In genomic region chr9:128124451-128124850, GRCh38 we compare ENCODE assay signal across 15 cellular contexts. TPM values are rescaled to one million over a fixed set of nuclear protein-coding genes. Genes with fewer than 3 reads are reported as not detected.
DNase-seq lines count a peak whose midpoint lies in the region; ATAC-seq lines count a peak whose summit lies in the region.
"Had no signal": no experiment of that assay in that cellular context is flagged by ENCODE, and none has a peak within 500 bp of the region (broad histone marks: within the 10 kb centered on the region; RNA-seq: fewer than 3 reads in every experiment).

No MANE protein-coding gene starts in this region.

- POLR2A ChIA-PET in CD8-positive, alpha-beta memory T cell (lab: Charles Lee) = no interaction called here
- POLR2A ChIA-PET in naive thymus-derived CD4-positive, alpha-beta T cell (lab: Charles Lee) = interaction anchor here (1.2 kb wide), 1 partner anchor 37 kb away, joined by 5 read pairs; no protein-coding TSS in a partner anchor

- peaks cover 26 to 35% (median 31%) of the 10 kb centered on the region in 3 donors for H3K4me1 Mint-ChIP-seq in CD8-positive, alpha-beta memory T cell
- peaks cover 31% of the 10 kb centered on the region for H3K4me1 Mint-ChIP-seq in activated T-helper 1 cell treated with anti-CD3 and anti-CD28 coated beads, Interleukin-12 subunit alpha, Interleukin-12 subunit beta, Interleukin-2, Interleukin-4 antibody, amounts not matched to agents 30 ng/mL and 10 ng/mL and 1 ng/mL, durations not matched to agents 14 hours and 24 hours and 36 hours (ENCODE audit: low read depth)
- H3K4me1 Mint-ChIP-seq in naive thymus-derived CD4-positive, alpha-beta T cell = peaks cover 21 to 37% (median 29%) of the 10 kb centered on the region in 7 donors

- peak overlapping the region in 2 of 8 donors; percentile 61 to 77 for H3K27ac Mint-ChIP-seq in CD8-positive, alpha-beta memory T cell
- no peak overlapping the region for H3K27ac Mint-ChIP-seq in activated T-helper 1 cell treated with anti-CD3 and anti-CD28 coated beads, Interleukin-12 subunit alpha, Interleukin-12 subunit beta, Interleukin-2, Interleukin-4 antibody, amounts not matched to agents 30 ng/mL and 10 ng/mL and 1 ng/mL, durations not matched to agents 14 hours and 24 hours and 36 hours
- peak overlapping the region in 2 of 9 donors; percentile 17 to 55 for H3K27ac Mint-ChIP-seq in naive thymus-derived CD4-positive, alpha-beta T cell
- H3K27ac Mint-ChIP-seq: activated CD8-positive, alpha-beta memory T cell treated with anti-CD3 and anti-CD28 coated beads, Interleukin-2, amount 10 ng/mL, durations not matched to agents 7 days and 5 days had no signal

- peak overlapping the region in 4 of 7 donors; percentile 14 to 87 (median 48) for H3K4me3 Mint-ChIP-seq in CD8-positive, alpha-beta memory T cell
- peak overlapping the region; percentile 19 for H3K4me3 Mint-ChIP-seq in activated T-helper 1 cell treated with anti-CD3 and anti-CD28 coated beads, Interleukin-12 subunit alpha, Interleukin-12 subunit beta, Interleukin-2, Interleukin-4 antibody, amounts not matched to agents 30 ng/mL and 10 ng/mL and 1 ng/mL, durations not matched to agents 14 hours and 24 hours and 36 hours
- peak overlapping the region in 3 of 10 donors; percentile 79 to 82 (median 80) for H3K4me3 Mint-ChIP-seq in naive thymus-derived CD4-positive, alpha-beta T cell
- H3K4me3 Mint-ChIP-seq: activated CD8-positive, alpha-beta memory T cell treated with anti-CD3 and anti-CD28 coated beads, Interleukin-2, amount 10 ng/mL, durations not matched to agents 7 days and 5 days had no signal

- peaks cover 71% of the 10 kb centered on the region for H4K20me1 ChIP-seq in BLaER1

- peaks cover 0 to 6% of the 10 kb centered on the region in 2 donors for H3K27me3 Mint-ChIP-seq in CD8-positive, alpha-beta memory T cell
- H3K27me3 Mint-ChIP-seq in activated T-helper 1 cell treated with anti-CD3 and anti-CD28 coated beads, Interleukin-12 subunit alpha, Interleukin-12 subunit beta, Interleukin-2, Interleukin-4 antibody, amounts not matched to agents 30 ng/mL and 10 ng/mL and 1 ng/mL, durations not matched to agents 14 hours and 24 hours and 36 hours (ENCODE audit: insufficient read depth) = no peaks in the 10 kb centered on the region
- peaks cover 0 to 3% (median 0%) of the 10 kb centered on the region in 5 donors for H3K27me3 Mint-ChIP-seq in naive thymus-derived CD4-positive, alpha-beta T cell
- H3K27me3 Mint-ChIP-seq: dendritic cell treated with granulocyte-macrophage colony-stimulating factor and Interleukin-4, amounts not matched to agents 40 ng/mL and 50 ng/mL, for 4 days; stimulated activated naive B cell treated with anti-CD40 and anti-IgM and Interleukin-4, amounts not matched to agents 10 μg/mL and 1 μg/mL and 100 μg/mL, for 72 hours had no signal

- no peak overlapping the region for H3K9ac ChIP-seq in BLaER1

- peak overlapping the region; percentile 85 for H3K4me2 ChIP-seq in BLaER1

- intact Hi-C loops in activated T-helper 1 cell treated with anti-CD3 and anti-CD28 coated beads, Interleukin-12 subunit alpha, Interleukin-12 subunit beta, Interleukin-2, Interleukin-4 antibody, amounts not matched to agents 30 ng/mL and 10 ng/mL and 1 ng/mL, durations not matched to agents 14 hours and 24 hours and 36 hours (cut with micrococcal nuclease) = no loop called here
- intact Hi-C loops in naive thymus-derived CD4-positive, alpha-beta T cell (cut with micrococcal nuclease) = loop anchor here in 1 of 2 donors (10.0 kb wide), 1 partner anchor 350 kb away; the partner anchor contains the start of gene SH2D3C

- no peak overlapping the region for H3K4me3 ChIP-seq in BLaER1
- no peak overlapping the region for H3K4me3 ChIP-seq in CD8-positive, alpha-beta memory T cell (ENCODE audit: low read length)
- H3K4me3 ChIP-seq in naive thymus-derived CD4-positive, alpha-beta T cell (ENCODE audit: low read length) = no peak overlapping the region
- H3K4me3 ChIP-seq: HAP-1 had no signal

- ATAC-seq in naive thymus-derived CD4-positive, alpha-beta T cell = no peak
- ATAC-seq in HG03520 (IDR thresholded peaks at IDR 0.05; ENCODE audit: unreplicated experiment) = no peak
- ATAC-seq: activated CD8-positive, alpha-beta memory T cell treated with anti-CD3 and anti-CD28 coated beads, Interleukin-2, amount 10 ng/mL, durations not matched to agents 7 days and 5 days; stimulated activated naive B cell treated with anti-CD40 and anti-IgM and Interleukin-4, amounts not matched to agents 10 μg/mL and 1 μg/mL and 100 μg/mL, for 72 hours had no signal

- CTCF ChIA-PET in CD8-positive, alpha-beta memory T cell (lab: Charles Lee) = interaction anchor here (0.9 to 5.1 kb wide), 3 partner anchors 7 to 181 kb away, joined by 3 to 31 read pairs (median 3); no protein-coding TSS in a partner anchor
- CTCF ChIA-PET in naive thymus-derived CD4-positive, alpha-beta T cell (lab: Charles Lee) = interaction anchor here (1.5 kb wide), 1 partner anchor 8 kb away, joined by 5 read pairs; no protein-coding TSS in a partner anchor

- H3K36me3 ChIP-seq in BLaER1 = peaks cover 59% of the 10 kb centered on the region
- peaks cover 5% of the 10 kb centered on the region for H3K36me3 ChIP-seq in CD8-positive, alpha-beta memory T cell (ENCODE audit: insufficient read depth, low read length)
- peaks cover 0 to 59% (median 0%) of the 10 kb centered on the region in 3 experiments for H3K36me3 ChIP-seq in naive thymus-derived CD4-positive, alpha-beta T cell (ENCODE audit: control insufficient read depth in 2 of 3, insufficient read depth in 3 of 3, low read length in 3 of 3)

- peaks cover 0 to 49% (median 0%) of the 10 kb centered on the region in 3 donors for H3K36me3 Mint-ChIP-seq in CD8-positive, alpha-beta memory T cell
- H3K36me3 Mint-ChIP-seq in activated T-helper 1 cell treated with anti-CD3 and anti-CD28 coated beads, Interleukin-12 subunit alpha, Interleukin-12 subunit beta, Interleukin-2, Interleukin-4 antibody, amounts not matched to agents 30 ng/mL and 10 ng/mL and 1 ng/mL, durations not matched to agents 14 hours and 24 hours and 36 hours (ENCODE audit: low read depth) = peaks cover 4% of the 10 kb centered on the region
- H3K36me3 Mint-ChIP-seq in naive thymus-derived CD4-positive, alpha-beta T cell = peaks cover 0 to 4% (median 0%) of the 10 kb centered on the region in 5 donors

- DNase-seq in CD8-positive, alpha-beta memory T cell = peak in 1 of 5 donors; percentile 36
- no peak for DNase-seq in activated T-helper 1 cell treated with anti-CD3 and anti-CD28 coated beads, Interleukin-12 subunit alpha, Interleukin-12 subunit beta, Interleukin-2, Interleukin-4 antibody, amounts not matched to agents 30 ng/mL and 10 ng/mL and 1 ng/mL, durations not matched to agents 14 hours and 24 hours and 36 hours (ENCODE audit: low spot score)
- DNase-seq in naive thymus-derived CD4-positive, alpha-beta T cell = no peak
- DNase-seq in NCI-H2107 (lab: John Stamatoyannopoulos, UW) = no peak
- no peak for DNase-seq in stimulated activated CD4-positive, alpha-beta T cell treated with anti-CD3 and anti-CD28 coated beads, Interleukin-1b, Interleukin-23, amount 100 ng/mL, for 48 hours
- no peak for DNase-seq in iPS-NIHi11 (ENCODE audit: low spot score)
- DNase-seq: activated CD4-positive, alpha-beta T cell treated with anti-CD3 and anti-CD28 coated beads for 1 hour; stimulated activated naive B cell treated with anti-CD40 and anti-IgM and Interleukin-4, amounts not matched to agents 10 μg/mL and 1 μg/mL and 100 μg/mL, for 72 hours had no signal

- no peaks in the 10 kb centered on the region for H3K9me3 Mint-ChIP-seq in CD8-positive, alpha-beta memory T cell
- H3K9me3 Mint-ChIP-seq in activated T-helper 1 cell treated with anti-CD3 and anti-CD28 coated beads, Interleukin-12 subunit alpha, Interleukin-12 subunit beta, Interleukin-2, Interleukin-4 antibody, amounts not matched to agents 30 ng/mL and 10 ng/mL and 1 ng/mL, durations not matched to agents 14 hours and 24 hours and 36 hours = no peaks in the 10 kb centered on the region
- peaks cover 0 to 4% (median 0%) of the 10 kb centered on the region in 11 donors for H3K9me3 Mint-ChIP-seq in naive thymus-derived CD4-positive, alpha-beta T cell
- H3K9me3 Mint-ChIP-seq: dendritic cell treated with granulocyte-macrophage colony-stimulating factor and Interleukin-4, amounts not matched to agents 40 ng/mL and 50 ng/mL, for 4 days had no signal

- H3K27me3 ChIP-seq in BLaER1 = no peaks in the 10 kb centered on the region
- H3K27me3 ChIP-seq in CD8-positive, alpha-beta memory T cell (ENCODE audit: insufficient read depth, low read length, poor library complexity, severe bottlenecking) = no peaks in the 10 kb centered on the region
- H3K27me3 ChIP-seq in naive thymus-derived CD4-positive, alpha-beta T cell (ENCODE audit: control insufficient read depth in 2 of 2, insufficient read depth in 2 of 2, low read length in 2 of 2) = no peaks in the 10 kb centered on the region
- H3K27me3 ChIP-seq: breast epithelium had no signal

- H3K27ac ChIP-seq in BLaER1 = no peak overlapping the region
- H3K27ac ChIP-seq in CD8-positive, alpha-beta memory T cell (ENCODE audit: low read depth, low read length) = no peak overlapping the region
- H3K27ac ChIP-seq in naive thymus-derived CD4-positive, alpha-beta T cell (ENCODE audit: low read depth, low read length) = peak overlapping the region; percentile 11
- H3K27ac ChIP-seq: breast epithelium had no signal

- H3K9me3 ChIP-seq in BLaER1 = no peaks in the 10 kb centered on the region; the same call in 1 of the 2 replicates
- H3K9me3 ChIP-seq in CD8-positive, alpha-beta memory T cell (ENCODE audit: low read length) = no peaks in the 10 kb centered on the region
- H3K9me3 ChIP-seq in naive thymus-derived CD4-positive, alpha-beta T cell (ENCODE audit: control insufficient read depth in 2 of 3, low read length in 3 of 3) = no peaks in the 10 kb centered on the region
- H3K9me3 ChIP-seq: breast epithelium, HAP-1 had no signal

- H3K4me1 ChIP-seq in BLaER1 = peaks cover 68% of the 10 kb centered on the region
- peaks cover 34% of the 10 kb centered on the region for H3K4me1 ChIP-seq in CD8-positive, alpha-beta memory T cell (ENCODE audit: insufficient read depth, low read length)
- peaks cover 16 to 20% of the 10 kb centered on the region in 2 donors for H3K4me1 ChIP-seq in naive thymus-derived CD4-positive, alpha-beta T cell (ENCODE audit: control insufficient read depth in 2 of 2, insufficient read depth in 2 of 2, low read length in 2 of 2)

RNA-seq across cellular contexts. Expression of gene PTGES2, which starts 3.1 kb away (rescaled TPM):
- 10 to 100 TPM; 67.0 to 68.3 TPM for total RNA-seq in CD8-positive, alpha-beta memory T cell
- polyA plus RNA-seq in CD8-positive, alpha-beta memory T cell = 51.7 TPM
- 87.7 and 89.2 TPM in 2 replicates for total RNA-seq in activated T-helper 1 cell treated with anti-CD3 and anti-CD28 coated beads, Interleukin-12 subunit alpha, Interleukin-12 subunit beta, Interleukin-2, Interleukin-4 antibody, amounts not matched to agents 30 ng/mL and 10 ng/mL and 1 ng/mL, durations not matched to agents 14 hours and 24 hours and 36 hours
- total RNA-seq in naive thymus-derived CD4-positive, alpha-beta T cell = 10 to 100 TPM; 52.0 to 70.8 (median 61.3) TPM
- polyA plus RNA-seq in naive thymus-derived CD4-positive, alpha-beta T cell = 10 to 100 TPM; 32.3 to 36.1 TPM

RNA-seq across cellular contexts. Expression of gene LCN2, which starts 24.8 kb away (rescaled TPM):
- total RNA-seq in CD8-positive, alpha-beta memory T cell = not detected
- polyA plus RNA-seq in CD8-positive, alpha-beta memory T cell = not detected
- not detected in 2 replicates for total RNA-seq in activated T-helper 1 cell treated with anti-CD3 and anti-CD28 coated beads, Interleukin-12 subunit alpha, Interleukin-12 subunit beta, Interleukin-2, Interleukin-4 antibody, amounts not matched to agents 30 ng/mL and 10 ng/mL and 1 ng/mL, durations not matched to agents 14 hours and 24 hours and 36 hours
- not detected for total RNA-seq in naive thymus-derived CD4-positive, alpha-beta T cell
- not detected for polyA plus RNA-seq in naive thymus-derived CD4-positive, alpha-beta T cell
- total RNA-seq: activated CD8-positive, alpha-beta memory T cell treated with anti-CD3 and anti-CD28 coated beads, Interleukin-2, amount 10 ng/mL, durations not matched to agents 7 days and 5 days; NCI-H460 had no signal

RNA-seq across cellular contexts. Expression of gene BBLN, which starts 35.6 kb away (rescaled TPM):
- total RNA-seq in CD8-positive, alpha-beta memory T cell = 10 to 100 TPM; 75.5 to 78.4 TPM
- 137 TPM for polyA plus RNA-seq in CD8-positive, alpha-beta memory T cell
- 97.3 and 106 TPM in 2 replicates for total RNA-seq in activated T-helper 1 cell treated with anti-CD3 and anti-CD28 coated beads, Interleukin-12 subunit alpha, Interleukin-12 subunit beta, Interleukin-2, Interleukin-4 antibody, amounts not matched to agents 30 ng/mL and 10 ng/mL and 1 ng/mL, durations not matched to agents 14 hours and 24 hours and 36 hours
- 10 to 100 TPM; 42.7 to 87.8 (median 48.0) TPM for total RNA-seq in naive thymus-derived CD4-positive, alpha-beta T cell
- 100 to 1,000 TPM in 1 of 2 donors, 10 to 100 TPM in 1; 99.2 to 102 TPM for polyA plus RNA-seq in naive thymus-derived CD4-positive, alpha-beta T cell

RNA-seq across cellular contexts. Expression of gene SLC25A25, which starts 56.4 kb away (rescaled TPM):
- total RNA-seq in CD8-positive, alpha-beta memory T cell = 10 to 100 TPM; 17.7 to 17.8 TPM
- 19.8 TPM for polyA plus RNA-seq in CD8-positive, alpha-beta memory T cell
- 13.4 and 13.5 TPM in 2 replicates for total RNA-seq in activated T-helper 1 cell treated with anti-CD3 and anti-CD28 coated beads, Interleukin-12 subunit alpha, Interleukin-12 subunit beta, Interleukin-2, Interleukin-4 antibody, amounts not matched to agents 30 ng/mL and 10 ng/mL and 1 ng/mL, durations not matched to agents 14 hours and 24 hours and 36 hours
- 10 to 100 TPM; 12.4 to 26.3 (median 15.1) TPM for total RNA-seq in naive thymus-derived CD4-positive, alpha-beta T cell
- polyA plus RNA-seq in naive thymus-derived CD4-positive, alpha-beta T cell = 10 to 100 TPM in 1 of 2 donors, 1 to 10 TPM in 1; 8.4 to 14.7 TPM

RNA-seq across cellular contexts. Expression of gene NAIF1, which starts 57.3 kb away (rescaled TPM):
- total RNA-seq in CD8-positive, alpha-beta memory T cell = 10 to 100 TPM; 13.1 to 14.0 TPM
- 13.5 TPM for polyA plus RNA-seq in CD8-positive, alpha-beta memory T cell
- total RNA-seq in activated T-helper 1 cell treated with anti-CD3 and anti-CD28 coated beads, Interleukin-12 subunit alpha, Interleukin-12 subunit beta, Interleukin-2, Interleukin-4 antibody, amounts not matched to agents 30 ng/mL and 10 ng/mL and 1 ng/mL, durations not matched to agents 14 hours and 24 hours and 36 hours = 11.5 and 12.2 TPM in 2 replicates
- 10 to 100 TPM; 10.7 to 13.3 (median 11.8) TPM for total RNA-seq in naive thymus-derived CD4-positive, alpha-beta T cell
- polyA plus RNA-seq in naive thymus-derived CD4-positive, alpha-beta T cell = 10 to 100 TPM in 1 of 2 donors, 1 to 10 TPM in 1; 8.6 to 14.8 TPM
